In the genomic region with DNA sequence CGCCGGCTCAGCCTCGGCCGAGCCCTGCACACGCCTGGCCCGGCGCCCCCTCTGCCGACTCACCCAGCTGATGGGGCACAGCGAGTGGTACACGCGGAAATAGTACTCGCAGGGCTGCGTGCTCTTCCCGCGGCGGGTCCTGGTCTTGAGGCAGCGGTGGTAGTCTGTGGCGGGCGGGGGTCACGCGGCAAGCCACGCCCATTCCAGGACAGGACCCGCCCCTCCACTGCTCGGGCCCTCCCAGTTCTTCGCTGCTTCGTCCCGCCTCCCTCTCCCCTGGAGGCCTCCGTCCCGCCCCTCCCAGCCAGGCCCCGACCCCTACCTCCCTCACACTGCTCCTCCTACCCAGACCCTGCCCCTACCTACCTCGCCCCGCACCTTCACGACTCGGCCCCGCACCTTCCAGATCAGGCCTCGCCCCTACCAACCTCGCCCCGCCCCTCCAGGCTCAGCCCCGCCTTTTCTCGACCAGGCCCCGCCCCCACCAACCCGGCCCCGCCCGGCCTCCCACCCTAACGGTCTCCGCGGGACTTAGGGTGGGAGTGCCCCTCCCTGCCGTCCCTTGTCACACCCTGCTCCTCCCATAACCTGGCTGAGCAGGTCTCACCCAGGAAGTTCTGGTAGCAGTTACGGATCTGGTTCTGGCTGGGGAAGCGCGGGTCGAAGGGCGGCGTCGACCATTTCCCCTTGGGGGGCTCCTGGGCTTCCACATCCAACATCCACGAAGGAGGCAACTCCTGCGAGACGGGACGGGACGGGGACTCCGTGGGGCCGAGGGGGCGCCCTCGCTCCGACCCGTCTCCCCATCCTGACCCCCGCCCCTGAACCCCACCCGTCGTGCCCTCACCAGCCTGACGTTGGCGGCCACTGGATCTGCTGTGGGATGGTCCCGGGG, we compare ENCODE assay signal across 8 cellular contexts. TPM values are rescaled to one million over a fixed set of nuclear protein-coding genes. Genes with fewer than 3 reads are reported as not detected.
DNase-seq lines count a peak whose midpoint lies in the region; ATAC-seq and TF ChIP-seq lines count a peak whose summit lies in the region.

No MANE protein-coding gene starts in this region.

- H3K4me3 ChIP-seq in epithelial cell of proximal tubule (ENCODE audit: low read depth, low read length), result peak overlapping the region; percentile 57
- peak overlapping the region; percentile 34 to 59 (median 41) for H3K4me3 ChIP-seq in stomach

- peaks cover 18 to 24% (median 22%) of the 10 kb centered on the region in 4 donors for H3K4me1 ChIP-seq in stomach

- TF ChIP-seq EP300 in stomach (IDR thresholded peaks at IDR 0.05), result no peak

- no peak overlapping the region for H3K27ac ChIP-seq in stomach

- H3K36me3 ChIP-seq in stomach, result no peaks in the 10 kb centered on the region

- peaks cover 27 to 82% (median 42%) of the 10 kb centered on the region in 3 donors for H3K27me3 ChIP-seq in stomach

- 1 to 3% (median 2%) methylated on average over 23 to 72 of the region's 72 CpGs for WGBS in stomach, 5 donors

- no peak for TF ChIP-seq POLR2A in stomach (IDR thresholded peaks at IDR 0.05)

- TF ChIP-seq CTCF in epithelial cell of proximal tubule (conservative IDR thresholded peaks at IDR 0.05; ENCODE audit: low read depth, low read length), result no peak
- TF ChIP-seq CTCF in stomach (IDR thresholded peaks at IDR 0.05), result no peak

- intact Hi-C loops in stomach (cut with DNase I; ENCODE audit: low total_unique reads), result no loop called here

- ATAC-seq in GM21825 (IDR thresholded peaks at IDR 0.05; ENCODE audit: unreplicated experiment) (peak; percentile 49), GM19351 (IDR thresholded peaks at IDR 0.05; ENCODE audit: unreplicated experiment) (no peak), HG03280 (IDR thresholded peaks at IDR 0.05; ENCODE audit: unreplicated experiment) (no peak)

- DNase-seq in NCI-H748 treated with DMSO at 0.1 percent for 48 hours (lab: John Stamatoyannopoulos, UW), result peak; percentile 32
- DNase-seq in activated T-cell treated with anti-CD3 and anti-CD28 coated beads for 24 hours (ENCODE audit: low read depth), result peak; percentile 32
- DNase-seq in epithelial cell of proximal tubule (ENCODE audit: low read depth), result no peak
- peak; percentile 44 for DNase-seq in myocyte (ENCODE audit: low read depth)
- peak; percentile 79 for DNase-seq in stomach

- H3K9me3 ChIP-seq in stomach, result no peaks in the 10 kb centered on the region

RNA-seq across cellular contexts. Expression of gene COX6B2, which starts 0.5 kb away (rescaled TPM):
- 0.23 TPM in 1 of 2 replicates, not detected in the other for total RNA-seq in epithelial cell of proximal tubule
- 0.24 TPM in 1 of 2 replicates, not detected in the other for total RNA-seq in myocyte
- polyA plus RNA-seq in myocyte (2012), result 0.15 TPM
- total RNA-seq in stomach, result 10 to 100 TPM in 1 of 5 donors, not detected in 4; 18.2 TPM
- under 1 TPM in 2 of 3 donors, not detected in 1; 0.19 to 0.93 TPM for polyA plus RNA-seq in stomach

RNA-seq across cellular contexts. Expression of gene GARIN5B, which starts 9.0 kb away (rescaled TPM):
- total RNA-seq in epithelial cell of proximal tubule (not detected in 2 replicates), myocyte (not detected in 2 replicates), stomach (not detected)
- not detected for polyA plus RNA-seq in myocyte (2012)
- not detected for polyA plus RNA-seq in stomach

RNA-seq across cellular contexts. Expression of gene KMT5C, which starts 14.4 kb away (rescaled TPM):
- total RNA-seq in epithelial cell of proximal tubule, result 5.1 and 18.5 TPM in 2 replicates
- 17.3 and 28.9 TPM in 2 replicates for total RNA-seq in myocyte
- polyA plus RNA-seq in myocyte (2012), result 15.4 TPM
- 100 to 1,000 TPM in 2 of 5 donors, 10 to 100 TPM in 2, 1 to 10 TPM in 1; 4.1 to 122 (median 27.7) TPM for total RNA-seq in stomach
- 1 to 10 TPM; 2.7 to 7.4 (median 5.5) TPM for polyA plus RNA-seq in stomach

RNA-seq across cellular contexts. Expression of gene IL11, which starts 16.2 kb away (rescaled TPM):
- 31.0 and 42.8 TPM in 2 replicates for total RNA-seq in epithelial cell of proximal tubule
- 0.19 and 0.83 TPM in 2 replicates for total RNA-seq in myocyte
- 16.7 TPM for polyA plus RNA-seq in myocyte (2012)
- total RNA-seq in stomach, result 1 to 10 TPM in 2 of 5 donors, not detected in 3; 1.3 TPM
- 10 to 100 TPM in 1 of 3 donors, 1 to 10 TPM in 2; 1.0 to 17.4 (median 1.4) TPM for polyA plus RNA-seq in stomach

RNA-seq across cellular contexts. Expression of gene TMEM190, which starts 22.6 kb away (rescaled TPM):
- total RNA-seq in epithelial cell of proximal tubule (not detected in 2 replicates), myocyte (not detected in 2 replicates), stomach (not detected)
- polyA plus RNA-seq in myocyte (2012), result 5.3 TPM
- polyA plus RNA-seq in stomach, result 1 to 10 TPM in 1 of 3 donors, under 1 TPM in 1, not detected in 1; 0.68 to 1.3 TPM
